Comparison of ENCODE assay signal across 9 cellular contexts in the genomic region with DNA sequence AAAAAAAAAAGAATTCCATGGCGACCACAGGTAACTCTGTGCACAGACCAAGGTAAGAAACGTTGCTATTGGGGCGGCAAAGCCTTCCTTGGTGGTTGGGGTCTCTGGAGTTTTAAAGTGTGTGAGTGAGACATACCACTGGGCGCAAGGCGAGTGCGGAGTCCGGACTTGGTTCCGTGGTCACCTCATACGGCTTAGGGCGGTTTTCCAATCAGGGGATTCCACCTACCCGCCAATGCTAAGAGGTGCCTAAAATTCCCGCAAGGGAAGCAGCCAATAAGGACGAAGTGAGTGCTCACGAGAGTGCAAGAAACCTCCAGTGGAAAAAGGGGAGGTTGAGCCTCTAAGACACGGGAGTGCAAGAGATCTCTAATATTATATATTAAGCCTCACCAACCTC.
DNase-seq lines count a peak whose midpoint lies in the region; ATAC-seq and TF ChIP-seq lines count a peak whose summit lies in the region.
"Had no signal": no experiment of that assay in that cellular context is flagged by ENCODE, and none has a peak within 500 bp of the region (broad histone marks: within the 10 kb centered on the region; RNA-seq: fewer than 3 reads in every experiment).

No MANE protein-coding gene starts in this region.

- no peak overlapping the region for H2BK120ac ChIP-seq in IMR-90 (ENCODE audit: low read depth, low read length)

- 72% methylated on average over 8 of the region's 15 CpGs; no CpG with 5 or more reads in 1 of the 2 experiments for WGBS in IMR-90 (ENCODE audit: extremely low coverage in 2 of 2, insufficient read length in 1 of 2), 2 experiments
- 43 to 58% methylated on average over 15 of the region's 15 CpGs for WGBS in body of pancreas, 2 donors

- no peak overlapping the region for H3K27ac ChIP-seq in IMR-90 (ENCODE audit: insufficient read depth, low read length)
- no peak overlapping the region for H3K27ac ChIP-seq in dorsolateral prefrontal cortex
- H3K27ac ChIP-seq in body of pancreas = no peak overlapping the region

- peak overlapping the region; percentile 81 for H2AFZ ChIP-seq in IMR-90 (replicated peaks; ENCODE audit: low read length, poor library complexity)

- no peak overlapping the region for H3K9ac ChIP-seq in IMR-90 (ENCODE audit: low read depth, low read length)

- H2BK5ac ChIP-seq in IMR-90 (ENCODE audit: low read depth, low read length, poor library complexity, severe bottlenecking) = no peak overlapping the region

- no peak overlapping the region for H3K56ac ChIP-seq in IMR-90 (ENCODE audit: extremely low read depth, insufficient read depth, low read length)

- no peak overlapping the region for H4K91ac ChIP-seq in IMR-90 (ENCODE audit: insufficient read depth, low read depth, low read length)

- in situ Hi-C loops in IMR-90 (cut with MboI; ENCODE audit: low sequenced_read_pairs) = no loop called here

- H3K4me2 ChIP-seq in IMR-90 (ENCODE audit: low read depth, low read length) = peak overlapping the region; percentile 63

- H4K5ac ChIP-seq in IMR-90 (ENCODE audit: low read depth, low read length) = peak overlapping the region; percentile 7; the same call in 1 of the 2 replicates

- H3K9me3 ChIP-seq in IMR-90 (ENCODE audit: control insufficient read depth, insufficient read depth, low read length) (no peaks in the 10 kb centered on the region), body of pancreas (no peaks in the 10 kb centered on the region)
- H3K9me3 ChIP-seq: right atrium auricular region had no signal

- dilution Hi-C loops in IMR-90 (cut with HindIII; ENCODE audit: low sequenced_read_pairs, unreplicated experiment) = no loop called here

- no peaks in the 10 kb centered on the region for H3K27me3 ChIP-seq in IMR-90 (ENCODE audit: control insufficient read depth, insufficient read depth, low read length)
- H3K27me3 ChIP-seq in dorsolateral prefrontal cortex = peaks cover 0 to 23% (median 0%) of the 10 kb centered on the region in 45 donors
- H3K27me3 ChIP-seq in body of pancreas = no peaks in the 10 kb centered on the region
- H3K27me3 ChIP-seq: right atrium auricular region had no signal

- H2AK9ac ChIP-seq in IMR-90 (replicated peaks; ENCODE audit: low read depth, low read length, poor library complexity) = peak overlapping the region; percentile 67

- H3K9me3 Mint-ChIP-seq in naive thymus-derived CD8-positive, alpha-beta T cell = peaks cover 0 to 10% (median 0%) of the 10 kb centered on the region in 9 donors

- H4K8ac ChIP-seq in IMR-90 (ENCODE audit: low read depth in 2 of 2, low read length in 2 of 2) = peak overlapping the region; percentile 64 to 77; a peak in 3 of 4 replicates

- ATAC-seq in IMR-90 (ENCODE audit: low read depth) (no peak), body of pancreas (no peak), HG02938 (IDR thresholded peaks at IDR 0.05; ENCODE audit: unreplicated experiment) (no peak)
- no peak for ATAC-seq in naive thymus-derived CD8-positive, alpha-beta T cell

- no peak for DNase-seq in AG10803 (ENCODE audit: low read depth)
- DNase-seq in IMR-90 = no peak
- no peak for DNase-seq in dorsolateral prefrontal cortex
- DNase-seq in naive thymus-derived CD8-positive, alpha-beta T cell = no peak
- DNase-seq in body of pancreas = no peak
- no peak for DNase-seq in middle frontal gyrus (ENCODE audit: extremely low spot score, low spot score)
- DNase-seq in GM19240 (ENCODE audit: insufficient read length, low spot score) = no peak

- no TSS peak for BruUV-seq in IMR-90 (replicated peaks; lab: Mats Ljungman, UMichigan)

- H3K14ac ChIP-seq in IMR-90 (replicated peaks; ENCODE audit: low read depth, low read length) = no peak overlapping the region

- H3K23ac ChIP-seq in IMR-90 (ENCODE audit: low read depth, low read length) = no peak overlapping the region

- H3K4me3 Mint-ChIP-seq in naive thymus-derived CD8-positive, alpha-beta T cell = peak overlapping the region; percentile 48 to 98 (median 86)

- 0 out of 2 replicates have a peak, but pooled peaks cover 3% of the 10 kb centered on the region for H3K9me1 ChIP-seq in IMR-90 (ENCODE audit: insufficient read depth, low read length)

- no peak for TF ChIP-seq RAD21 in IMR-90 (IDR thresholded peaks at IDR 0.05; ENCODE audit: low read length)

- H3K36me3 ChIP-seq in IMR-90 (ENCODE audit: control insufficient read depth, insufficient read depth, low read length) (no peaks in the 10 kb centered on the region), body of pancreas (replicated peaks in 1 of 2; ENCODE audit: insufficient read depth in 1 of 2, low read depth in 2 of 2) (no peaks in the 10 kb centered on the region)
- H3K36me3 ChIP-seq: right atrium auricular region had no signal

- no peak overlapping the region; the same call in 2 of the 3 replicates for H2BK15ac ChIP-seq in IMR-90 (ENCODE audit: low read depth, low read length)

- H3K79me1 ChIP-seq in IMR-90 (ENCODE audit: low read depth in 1 of 2, low read length in 2 of 2) = no peaks in the 10 kb centered on the region

- peak overlapping the region; percentile 73 for H2AK5ac ChIP-seq in IMR-90 (ENCODE audit: low read depth, low read length)

- H3K27ac Mint-ChIP-seq in naive thymus-derived CD8-positive, alpha-beta T cell = no peak overlapping the region

- CTCF ChIA-PET in IMR-90 (lab: Yijun Ruan, JAX) = no interaction called here

- H3K18ac ChIP-seq in IMR-90 (ENCODE audit: low read depth, low read length) = no peak overlapping the region

- no peak overlapping the region; the same call in 1 of the 2 replicates for H3K4ac ChIP-seq in IMR-90 (ENCODE audit: low read depth, low read length)

- no peaks in the 10 kb centered on the region for H4K20me1 ChIP-seq in IMR-90 (ENCODE audit: insufficient read depth, low read length)

- H3K4me1 ChIP-seq in IMR-90 (ENCODE audit: control insufficient read depth, insufficient read depth, low read length) (0 out of 2 replicates have a peak, but pooled peaks cover 1% of the 10 kb centered on the region), body of pancreas (peaks cover 19% of the 10 kb centered on the region)

- no peak overlapping the region; the same call in 1 of the 2 replicates for H2BK20ac ChIP-seq in IMR-90 (ENCODE audit: low read depth, low read length)

- H3K36me3 Mint-ChIP-seq in naive thymus-derived CD8-positive, alpha-beta T cell = no peaks in the 10 kb centered on the region

- TF ChIP-seq CTCF in AG10803 (conservative IDR thresholded peaks at IDR 0.05; ENCODE audit: low read length) (no peak), IMR-90 (conservative IDR thresholded peaks at IDR 0.05; ENCODE audit: low read depth, low read length) (no peak), dorsolateral prefrontal cortex (IDR thresholded peaks at IDR 0.05 in 54 of 56, conservative IDR thresholded peaks at IDR 0.05 in 2 of 56; ENCODE audit: low read depth in 1 of 56, partially characterized antibody in 56 of 56) (no peak), body of pancreas (IDR thresholded peaks at IDR 0.05) (no peak)

- intact Hi-C loops in IMR-90 (cut with micrococcal nuclease) = no loop called here
- intact Hi-C loops in dorsolateral prefrontal cortex (cut with DNase I) = loop anchor here (5.0 to 10.0 kb wide), 3 partner anchors 296 to 723 kb away; partner anchors contain the start of gene ZNF184 (in 1 of the 2)
- intact Hi-C loops in body of pancreas (cut with DNase I) = no loop called here

- H3K4me1 Mint-ChIP-seq in naive thymus-derived CD8-positive, alpha-beta T cell = peaks cover 3 to 23% (median 16%) of the 10 kb centered on the region in 4 donors

- H3K27me3 Mint-ChIP-seq in naive thymus-derived CD8-positive, alpha-beta T cell = peaks cover 0 to 7% (median 2%) of the 10 kb centered on the region in 5 donors

- H3K4me3 ChIP-seq in AG10803 (ENCODE audit: low read length) (peak overlapping the region; percentile 100), IMR-90 (ENCODE audit: insufficient read depth, low read depth, low read length) (peak overlapping the region; percentile 95), dorsolateral prefrontal cortex (peak overlapping the region in 55 of 59 donors; percentile 72 to 100 (median 95)), body of pancreas (no peak overlapping the region)

- TF ChIP-seq POLR2A in IMR-90 (IDR thresholded peaks at IDR 0.05; ENCODE audit: low read depth, low read length) (no peak), body of pancreas (IDR thresholded peaks at IDR 0.05) (no peak)

- POLR2A ChIA-PET in IMR-90 (lab: Charles Lee; ENCODE audit: unreplicated experiment) = no interaction called here
- POLR2A ChIA-PET in naive thymus-derived CD8-positive, alpha-beta T cell (lab: Charles Lee) = interaction anchor here (0.6 to 3.0 kb wide), 5 partner anchors 9 to 963 kb away, joined by 3 to 23 read pairs (median 7); a partner anchor contains a TSS

TF ChIP-seq in IMR-90, 13 proteins besides CTCF, POLR2A, EP300 and RAD21:
- TF ChIP-seq MAZ (IDR thresholded peaks at IDR 0.05; ENCODE audit: borderline replicate concordance, low read depth, low read length) (no peak), CHD1 (IDR thresholded peaks at IDR 0.05; ENCODE audit: low read depth, low read length) (no peak), SMC3 (IDR thresholded peaks at IDR 0.05; ENCODE audit: low read depth, low read length) (no peak), NFE2L2 (IDR thresholded peaks at IDR 0.05; ENCODE audit: low read depth, low read length) (no peak), MXI1 (IDR thresholded peaks at IDR 0.05; ENCODE audit: borderline replicate concordance, low read depth, low read length) (no peak), USF2 (IDR thresholded peaks at IDR 0.05; ENCODE audit: low read depth, low read length) (no peak), RCOR1 (IDR thresholded peaks at IDR 0.05; ENCODE audit: insufficient replicate concordance, low read length) (no peak), MAFK (IDR thresholded peaks at IDR 0.05; ENCODE audit: low read depth, low read length) (no peak), BHLHE40 (IDR thresholded peaks at IDR 0.05; ENCODE audit: low read depth, low read length) (no peak)
- TF ChIP-seq, protein P1, sequence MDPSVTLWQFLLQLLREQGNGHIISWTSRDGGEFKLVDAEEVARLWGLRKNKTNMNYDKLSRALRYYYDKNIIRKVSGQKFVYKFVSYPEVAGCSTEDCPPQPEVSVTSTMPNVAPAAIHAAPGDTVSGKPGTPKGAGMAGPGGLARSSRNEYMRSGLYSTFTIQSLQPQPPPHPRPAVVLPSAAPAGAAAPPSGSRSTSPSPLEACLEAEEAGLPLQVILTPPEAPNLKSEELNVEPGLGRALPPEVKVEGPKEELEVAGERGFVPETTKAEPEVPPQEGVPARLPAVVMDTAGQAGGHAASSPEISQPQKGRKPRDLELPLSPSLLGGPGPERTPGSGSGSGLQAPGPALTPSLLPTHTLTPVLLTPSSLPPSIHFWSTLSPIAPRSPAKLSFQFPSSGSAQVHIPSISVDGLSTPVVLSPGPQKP (IDR thresholded peaks at IDR 0.05; ENCODE audit: borderline replicate concordance, low read depth, low read length) = no peak

Comparison
In these comparisons a context has a peak if more than half of its experiments do, and no peak if none do; other contexts are left out.
1. H3K4me3 ChIP-seq: peak in AG10803 (single experiment), IMR-90 (single experiment) and dorsolateral prefrontal cortex (55 of 59); none in body of pancreas (0 of 2).
2. intact Hi-C loops: an anchor here in dorsolateral prefrontal cortex (5.0 to 10.0 kb wide); none called in IMR-90 and body of pancreas.